Comparison of ENCODE assay signal across 8 cellular contexts in the genomic region with DNA sequence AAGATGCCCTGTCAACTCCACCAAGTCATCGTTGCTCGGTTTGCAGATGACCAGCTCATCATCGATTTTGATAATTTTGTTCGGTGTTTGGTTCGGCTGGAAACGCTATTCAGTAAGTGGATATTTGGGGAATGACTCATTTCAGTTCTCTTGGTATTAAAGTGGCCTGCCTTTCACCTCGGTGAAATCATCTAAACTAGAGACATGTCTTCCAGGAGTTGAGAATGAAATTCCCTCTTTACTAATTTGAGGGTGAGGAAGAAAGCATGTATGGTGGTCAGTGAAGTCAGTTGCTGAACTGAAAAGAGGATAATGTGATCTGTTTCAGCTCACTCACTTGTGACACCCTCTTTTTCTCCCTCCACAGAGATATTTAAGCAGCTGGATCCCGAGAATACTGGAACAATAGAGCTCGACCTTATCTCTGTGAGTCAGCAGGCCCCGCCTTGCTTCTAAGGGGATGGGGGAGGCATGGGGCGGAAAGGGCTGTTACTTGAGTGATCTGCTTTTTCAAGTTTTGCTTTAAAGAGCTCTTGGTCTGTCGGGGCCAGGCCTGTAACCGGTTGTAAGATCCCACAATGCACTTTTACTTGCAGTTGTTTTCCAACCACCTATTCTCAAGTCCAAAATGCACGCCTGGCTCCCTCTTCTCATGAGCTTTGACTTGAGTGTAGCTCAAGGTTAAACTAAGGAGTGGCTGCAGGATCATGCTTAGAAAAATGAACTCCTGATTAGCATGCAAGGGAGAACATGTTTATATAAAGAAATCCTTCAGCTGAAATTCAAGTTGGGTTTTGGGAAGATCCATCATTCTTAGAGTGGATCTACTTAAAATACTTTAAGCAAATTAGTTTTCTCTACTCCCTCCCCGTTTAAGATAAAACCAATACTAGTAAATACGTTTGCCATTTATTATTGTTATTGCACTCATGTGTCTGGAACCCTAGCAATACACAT. TPM values are rescaled to one million over a fixed set of nuclear protein-coding genes. Genes with fewer than 3 reads are reported as not detected.
DNase-seq lines count a peak whose midpoint lies in the region; ATAC-seq, FAIRE-seq and TF ChIP-seq lines count a peak whose summit lies in the region.

No MANE protein-coding gene starts in this region.

- no peak for FAIRE-seq in GM12891 (lab: Jason Lieb, UNC)

- H3K4me1 Mint-ChIP-seq in activated T-helper 1 cell treated with anti-CD3 and anti-CD28 coated beads, Interleukin-12 subunit alpha, Interleukin-12 subunit beta, Interleukin-2, Interleukin-4 antibody, amounts not matched to agents 30 ng/mL and 10 ng/mL and 1 ng/mL, durations not matched to agents 14 hours and 24 hours and 36 hours (ENCODE audit: low read depth): peaks cover 17% of the 10 kb centered on the region

- TF ChIP-seq POLR2A in GM12891 (IDR thresholded peaks at IDR 0.05; ENCODE audit: low read depth, low read length): no peak

- TF ChIP-seq CTCF in BE2C (IDR thresholded peaks at IDR 0.05; ENCODE audit: low read depth, low read length): no peak

- ATAC-seq in HG03442 (IDR thresholded peaks at IDR 0.05; ENCODE audit: unreplicated experiment): peak; percentile 37
- peak; percentile 74 for ATAC-seq in Right ventricle myocardium superior (ENCODE audit: poor library complexity)

- H3K9me3 Mint-ChIP-seq in activated T-helper 1 cell treated with anti-CD3 and anti-CD28 coated beads, Interleukin-12 subunit alpha, Interleukin-12 subunit beta, Interleukin-2, Interleukin-4 antibody, amounts not matched to agents 30 ng/mL and 10 ng/mL and 1 ng/mL, durations not matched to agents 14 hours and 24 hours and 36 hours: no peaks in the 10 kb centered on the region

- DNase-seq in BE2C (peak; percentile 61), Right ventricle myocardium superior (peak; percentile 79), renal cortical epithelial cell (ENCODE audit: low read depth) (peak; percentile 88), germinal center (ENCODE audit: low spot score) (no peak), DMS 273 (lab: John Stamatoyannopoulos, UW; ENCODE audit: unreplicated experiment) (no peak), GM12891 (ENCODE audit: insufficient read length, low spot score) (no peak)
- DNase-seq in activated T-helper 1 cell treated with anti-CD3 and anti-CD28 coated beads, Interleukin-12 subunit alpha, Interleukin-12 subunit beta, Interleukin-2, Interleukin-4 antibody, amounts not matched to agents 30 ng/mL and 10 ng/mL and 1 ng/mL, durations not matched to agents 14 hours and 24 hours and 36 hours (ENCODE audit: low spot score): no peak

- H3K27ac Mint-ChIP-seq in activated T-helper 1 cell treated with anti-CD3 and anti-CD28 coated beads, Interleukin-12 subunit alpha, Interleukin-12 subunit beta, Interleukin-2, Interleukin-4 antibody, amounts not matched to agents 30 ng/mL and 10 ng/mL and 1 ng/mL, durations not matched to agents 14 hours and 24 hours and 36 hours: peak overlapping the region; percentile 5

- H3K4me3 ChIP-seq in BE2C (ENCODE audit: low read depth, low read length): no peak overlapping the region

- H3K9me3 ChIP-seq in BE2C: no peaks in the 10 kb centered on the region

- no peaks in the 10 kb centered on the region for H3K27me3 Mint-ChIP-seq in activated T-helper 1 cell treated with anti-CD3 and anti-CD28 coated beads, Interleukin-12 subunit alpha, Interleukin-12 subunit beta, Interleukin-2, Interleukin-4 antibody, amounts not matched to agents 30 ng/mL and 10 ng/mL and 1 ng/mL, durations not matched to agents 14 hours and 24 hours and 36 hours (ENCODE audit: insufficient read depth)

- H3K4me3 Mint-ChIP-seq in activated T-helper 1 cell treated with anti-CD3 and anti-CD28 coated beads, Interleukin-12 subunit alpha, Interleukin-12 subunit beta, Interleukin-2, Interleukin-4 antibody, amounts not matched to agents 30 ng/mL and 10 ng/mL and 1 ng/mL, durations not matched to agents 14 hours and 24 hours and 36 hours: no peak overlapping the region

- intact Hi-C loops in activated T-helper 1 cell treated with anti-CD3 and anti-CD28 coated beads, Interleukin-12 subunit alpha, Interleukin-12 subunit beta, Interleukin-2, Interleukin-4 antibody, amounts not matched to agents 30 ng/mL and 10 ng/mL and 1 ng/mL, durations not matched to agents 14 hours and 24 hours and 36 hours (cut with micrococcal nuclease): no loop called here
- intact Hi-C loops in Right ventricle myocardium superior (cut with DNase I): no loop called here

- no peaks in the 10 kb centered on the region for H3K4me1 ChIP-seq in BE2C

- no peaks in the 10 kb centered on the region for H3K27me3 ChIP-seq in BE2C

- H3K36me3 Mint-ChIP-seq in activated T-helper 1 cell treated with anti-CD3 and anti-CD28 coated beads, Interleukin-12 subunit alpha, Interleukin-12 subunit beta, Interleukin-2, Interleukin-4 antibody, amounts not matched to agents 30 ng/mL and 10 ng/mL and 1 ng/mL, durations not matched to agents 14 hours and 24 hours and 36 hours (ENCODE audit: low read depth): peaks cover 55% of the 10 kb centered on the region

- peaks cover 53% of the 10 kb centered on the region for H3K36me3 ChIP-seq in BE2C

TF ChIP-seq in GM12891, 5 proteins besides CTCF, POLR2A, EP300 and RAD21:
- no peak for TF ChIP-seq TAF1 (IDR thresholded peaks at IDR 0.05; ENCODE audit: low read depth, low read length)
- TF ChIP-seq POU2F2 (IDR thresholded peaks at IDR 0.05; ENCODE audit: low read depth, low read length): no peak
- no peak for TF ChIP-seq PAX5 (IDR thresholded peaks at IDR 0.05; ENCODE audit: insufficient read depth, low read length, severe bottlenecking)
- TF ChIP-seq POLR2AphosphoS5 (IDR thresholded peaks at IDR 0.05; ENCODE audit: low read depth, low read length): no peak
- no peak for TF ChIP-seq SPI1 (IDR thresholded peaks at IDR 0.05; ENCODE audit: low read depth, low read length)

RNA-seq across cellular contexts. Expression of a gene that starts 59.8 kb away (rescaled TPM):
- polyA plus RNA-seq in BE2C (2012; ENCODE audit: insufficient read depth, insufficient read length, low read depth): 66.5 TPM
- 66.3 and 70.4 TPM in 2 replicates for total RNA-seq in activated T-helper 1 cell treated with anti-CD3 and anti-CD28 coated beads, Interleukin-12 subunit alpha, Interleukin-12 subunit beta, Interleukin-2, Interleukin-4 antibody, amounts not matched to agents 30 ng/mL and 10 ng/mL and 1 ng/mL, durations not matched to agents 14 hours and 24 hours and 36 hours
- total RNA-seq in Right ventricle myocardium superior: 72.6 TPM
- total RNA-seq in renal cortical epithelial cell: 300 and 425 TPM in 2 replicates
- 1.9 TPM for polyA plus RNA-seq in GM12891 (2012; ENCODE audit: low read depth, missing spikeins)

Comparison
In these comparisons a context has a peak if more than half of its experiments do, and no peak if none do; other contexts are left out.
1. DNase-seq: peak in BE2C (single experiment), Right ventricle myocardium superior (single experiment) and renal cortical epithelial cell (single experiment); none in activated T-helper 1 cell treated with anti-CD3 and anti-CD28 coated beads, Interleukin-12 subunit alpha, Interleukin-12 subunit beta, Interleukin-2, Interleukin-4 antibody, amounts not matched to agents 30 ng/mL and 10 ng/mL and 1 ng/mL, durations not matched to agents 14 hours and 24 hours and 36 hours (single experiment), germinal center (single experiment), DMS 273 (single experiment) and GM12891 (single experiment).